10 cellular contexts compared by ENCODE assay signal in genomic region chr3:134601539-134602439, GRCh38. TPM values are rescaled to one million over a fixed set of nuclear protein-coding genes. Genes with fewer than 3 reads are reported as not detected.
DNase-seq lines count a peak whose midpoint lies in the region; ATAC-seq and TF ChIP-seq lines count a peak whose summit lies in the region.
"Had no signal": no experiment of that assay in that cellular context is flagged by ENCODE, and none has a peak within 500 bp of the region (broad histone marks: within the 10 kb centered on the region; RNA-seq: fewer than 3 reads in every experiment).

No MANE protein-coding gene starts in this region.

- no peaks in the 10 kb centered on the region for H3K9me3 ChIP-seq in left ventricle myocardium inferior (replicated peaks)

- DNase-seq in Right ventricle myocardium superior: peak; percentile 54
- no peak for DNase-seq in left ventricle myocardium inferior
- DNase-seq in amygdala (lab: John Stamatoyannopoulos, UW): peak in 43 of 56 donors; percentile 12 to 77 (median 46)
- DNase-seq in iPS-NIHi7 (ENCODE audit: extremely low spot score): peak; percentile 94
- DNase-seq in DMS114 treated with DMSO at 0.1 percent for 48 hours (lab: John Stamatoyannopoulos, UW; ENCODE audit: unreplicated experiment): no peak
- no peak for DNase-seq in central memory CD4-positive, alpha-beta T cell

- H3K27ac ChIP-seq in left ventricle myocardium inferior (replicated peaks): no peak overlapping the region

- no peak for TF ChIP-seq CTCF in left ventricle myocardium inferior (IDR thresholded peaks at IDR 0.05; ENCODE audit: borderline replicate concordance)

- peak; percentile 17 for ATAC-seq in Right ventricle myocardium superior (ENCODE audit: poor library complexity)
- ATAC-seq in GM18868 (IDR thresholded peaks at IDR 0.05; ENCODE audit: unreplicated experiment): no peak
- ATAC-seq in GM18505 (IDR thresholded peaks at IDR 0.05; ENCODE audit: unreplicated experiment): no peak

- peaks cover 13% of the 10 kb centered on the region for H3K4me1 ChIP-seq in left ventricle myocardium inferior

- H3K27me3 ChIP-seq in left ventricle myocardium inferior (ENCODE audit: low read depth): no peaks in the 10 kb centered on the region

- no peaks in the 10 kb centered on the region for H3K36me3 ChIP-seq in left ventricle myocardium inferior

- intact Hi-C loops in Right ventricle myocardium superior (cut with DNase I) (loop anchor here (10.0 kb wide), 1 partner anchor 903 kb away; no protein-coding TSS in a partner anchor), left ventricle myocardium inferior (cut with micrococcal nuclease) (loop anchor here (10.0 kb wide), 1 partner anchor 1293 kb away; no protein-coding TSS in a partner anchor)

- no peak for TF ChIP-seq POLR2A in GM18505 (IDR thresholded peaks at IDR 0.05; ENCODE audit: borderline replicate concordance, extremely low read depth, insufficient read depth, insufficient read length)

- H3K4me3 ChIP-seq in left ventricle myocardium inferior: no peak overlapping the region

RNA-seq across cellular contexts. Expression of gene KY, which starts 49.0 kb away (rescaled TPM):
- total RNA-seq in Right ventricle myocardium superior: 13.7 TPM
- 12.1 TPM for total RNA-seq in left ventricle myocardium inferior
- total RNA-seq: activated naive CD8-positive, alpha-beta T cell treated with anti-CD3 and anti-CD28 coated beads, Interleukin-2, amount 10 ng/mL, durations not matched to agents 7 days and 5 days; B cell had no signal

Comparison
In these comparisons a context has a peak if more than half of its experiments do, and no peak if none do; other contexts are left out.
1. DNase-seq: peak in Right ventricle myocardium superior (single experiment), amygdala (43 of 56) and iPS-NIHi7 (single experiment); none in left ventricle myocardium inferior (single experiment), DMS114 treated with DMSO at 0.1 percent for 48 hours (single experiment) and central memory CD4-positive, alpha-beta T cell (single experiment).